1 cellular context compared by ENCODE assay signal in the genomic region with DNA sequence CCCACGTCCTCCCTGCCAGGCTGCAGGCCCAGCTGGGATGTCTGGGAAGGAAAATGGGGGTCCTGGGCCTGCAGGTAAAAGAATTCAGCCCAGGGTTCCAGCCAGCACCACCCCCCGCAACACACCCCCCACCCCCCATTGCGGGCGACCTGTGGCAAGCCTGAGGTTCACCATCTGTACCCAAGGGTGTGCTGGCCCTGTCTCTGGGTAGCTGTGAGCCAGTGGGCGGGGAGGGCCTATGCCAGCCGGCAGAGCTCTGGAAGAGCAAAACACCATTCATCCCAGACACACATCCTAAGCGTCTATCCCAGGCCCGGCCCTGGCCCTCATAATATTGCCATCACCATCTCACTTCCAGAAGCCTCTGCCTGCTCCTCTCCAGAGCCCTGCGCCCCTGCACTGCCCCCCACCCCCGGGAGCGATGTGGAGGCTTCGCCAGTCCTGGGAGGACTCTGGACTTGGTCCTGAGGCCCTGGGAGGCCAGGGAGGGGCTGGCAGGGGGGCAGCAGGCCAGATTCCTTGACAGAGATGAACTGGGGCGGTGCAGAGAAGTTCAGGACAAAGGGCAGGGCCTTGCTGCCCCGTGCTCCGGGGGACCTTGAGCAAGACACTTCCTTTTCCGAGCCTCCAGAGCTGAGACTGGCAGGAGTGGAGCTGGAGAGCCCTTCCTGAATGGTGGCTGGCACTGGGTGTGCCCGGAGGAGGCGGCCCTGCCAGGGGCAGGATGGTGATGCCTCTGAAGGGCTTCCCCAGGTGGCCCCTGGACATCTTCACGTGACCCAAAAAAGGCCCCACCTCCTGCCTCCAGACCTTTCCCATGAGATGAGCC.
TF ChIP-seq lines count a peak whose summit lies in the region.

No MANE protein-coding gene starts in this region.

TF ChIP-seq in HepG2, 621 proteins besides CTCF, POLR2A, EP300 and RAD21 (continued from another document and continues in another):
- TF ChIP-seq, protein P1, sequence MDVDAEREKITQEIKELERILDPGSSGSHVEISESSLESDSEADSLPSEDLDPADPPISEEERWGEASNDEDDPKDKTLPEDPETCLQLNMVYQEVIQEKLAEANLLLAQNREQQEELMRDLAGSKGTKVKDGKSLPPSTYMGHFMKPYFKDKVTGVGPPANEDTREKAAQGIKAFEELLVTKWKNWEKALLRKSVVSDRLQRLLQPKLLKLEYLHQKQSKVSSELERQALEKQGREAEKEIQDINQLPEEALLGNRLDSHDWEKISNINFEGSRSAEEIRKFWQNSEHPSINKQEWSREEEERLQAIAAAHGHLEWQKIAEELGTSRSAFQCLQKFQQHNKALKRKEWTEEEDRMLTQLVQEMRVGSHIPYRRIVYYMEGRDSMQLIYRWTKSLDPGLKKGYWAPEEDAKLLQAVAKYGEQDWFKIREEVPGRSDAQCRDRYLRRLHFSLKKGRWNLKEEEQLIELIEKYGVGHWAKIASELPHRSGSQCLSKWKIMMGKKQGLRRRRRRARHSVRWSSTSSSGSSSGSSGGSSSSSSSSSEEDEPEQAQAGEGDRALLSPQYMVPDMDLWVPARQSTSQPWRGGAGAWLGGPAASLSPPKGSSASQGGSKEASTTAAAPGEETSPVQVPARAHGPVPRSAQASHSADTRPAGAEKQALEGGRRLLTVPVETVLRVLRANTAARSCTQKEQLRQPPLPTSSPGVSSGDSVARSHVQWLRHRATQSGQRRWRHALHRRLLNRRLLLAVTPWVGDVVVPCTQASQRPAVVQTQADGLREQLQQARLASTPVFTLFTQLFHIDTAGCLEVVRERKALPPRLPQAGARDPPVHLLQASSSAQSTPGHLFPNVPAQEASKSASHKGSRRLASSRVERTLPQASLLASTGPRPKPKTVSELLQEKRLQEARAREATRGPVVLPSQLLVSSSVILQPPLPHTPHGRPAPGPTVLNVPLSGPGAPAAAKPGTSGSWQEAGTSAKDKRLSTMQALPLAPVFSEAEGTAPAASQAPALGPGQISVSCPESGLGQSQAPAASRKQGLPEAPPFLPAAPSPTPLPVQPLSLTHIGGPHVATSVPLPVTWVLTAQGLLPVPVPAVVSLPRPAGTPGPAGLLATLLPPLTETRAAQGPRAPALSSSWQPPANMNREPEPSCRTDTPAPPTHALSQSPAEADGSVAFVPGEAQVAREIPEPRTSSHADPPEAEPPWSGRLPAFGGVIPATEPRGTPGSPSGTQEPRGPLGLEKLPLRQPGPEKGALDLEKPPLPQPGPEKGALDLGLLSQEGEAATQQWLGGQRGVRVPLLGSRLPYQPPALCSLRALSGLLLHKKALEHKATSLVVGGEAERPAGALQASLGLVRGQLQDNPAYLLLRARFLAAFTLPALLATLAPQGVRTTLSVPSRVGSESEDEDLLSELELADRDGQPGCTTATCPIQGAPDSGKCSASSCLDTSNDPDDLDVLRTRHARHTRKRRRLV (CRISPR knock-in tag; IDR thresholded peaks at IDR 0.05), result peak; percentile 83; the same call in 1 of the 2 replicates
- TF ChIP-seq ZNF879 (CRISPR knock-in tag; IDR thresholded peaks at IDR 0.05) (peak; percentile 86), ZFX (CRISPR knock-in tag; IDR thresholded peaks at IDR 0.05; ENCODE audit: low read depth) (peak; percentile 90), ZBTB38 (CRISPR knock-in tag; IDR thresholded peaks at IDR 0.05) (peak; percentile 51; the same call in 1 of the 2 replicates), HNRNPLL (IDR thresholded peaks at IDR 0.05; ENCODE audit: low read depth, low read length, poor library complexity, severe bottlenecking) (peak; percentile 27), ZNF33B (CRISPR knock-in tag; IDR thresholded peaks at IDR 0.05) (peak; percentile 15; the same call in 1 of the 2 replicates), KLF12 (CRISPR knock-in tag; IDR thresholded peaks at IDR 0.05; ENCODE audit: borderline replicate concordance) (peak; percentile 81; the same call in 1 of the 2 replicates), ZNF660 (CRISPR knock-in tag; IDR thresholded peaks at IDR 0.05; ENCODE audit: borderline replicate concordance, low read depth) (no peak; the same call in 1 of the 2 replicates), ZFP36L1 (CRISPR knock-in tag; IDR thresholded peaks at IDR 0.05) (no peak), ZNF10 (CRISPR knock-in tag; IDR thresholded peaks at IDR 0.05; ENCODE audit: borderline replicate concordance, low read depth) (0 out of 2 replicates have a peak, but pooled peaks have one; percentile 42), KDM6A (CRISPR knock-in tag; IDR thresholded peaks at IDR 0.05; ENCODE audit: low read depth) (peak; percentile 98), ZNF713 (CRISPR knock-in tag; IDR thresholded peaks at IDR 0.05) (no peak), KAT8 (CRISPR knock-in tag; IDR thresholded peaks at IDR 0.05) (peak; percentile 58; the same call in 1 of the 2 replicates), NFYB (CRISPR knock-in tag; IDR thresholded peaks at IDR 0.05) (no peak), ZNF614 (CRISPR knock-in tag; IDR thresholded peaks at IDR 0.05; ENCODE audit: borderline replicate concordance) (0 out of 2 replicates have a peak, but pooled peaks have one; percentile 47), ZNF556 (CRISPR knock-in tag; IDR thresholded peaks at IDR 0.05; ENCODE audit: borderline replicate concordance) (peak; percentile 66; the same call in 1 of the 2 replicates), KLF11 (CRISPR knock-in tag; IDR thresholded peaks at IDR 0.05) (0 out of 2 replicates have a peak, but pooled peaks have one; percentile 49), SP1 (IDR thresholded peaks at IDR 0.05) (no peak), SP1 (CRISPR knock-in tag; IDR thresholded peaks at IDR 0.05) (0 out of 2 replicates have a peak, but pooled peaks have one; percentile 40), ZBTB1 (CRISPR knock-in tag; IDR thresholded peaks at IDR 0.05; ENCODE audit: borderline replicate concordance) (no peak), ZNF17 (CRISPR knock-in tag; IDR thresholded peaks at IDR 0.05) (no peak), ZMYM3 (CRISPR knock-in tag; IDR thresholded peaks at IDR 0.05) (no peak; the same call in 1 of the 2 replicates), FOXJ3 (CRISPR knock-in tag; IDR thresholded peaks at IDR 0.05; ENCODE audit: borderline replicate concordance) (peak; percentile 68; the same call in 1 of the 2 replicates), HNF4G (IDR thresholded peaks at IDR 0.05; ENCODE audit: borderline replicate concordance, low read depth, low read length) (peak; percentile 99), HNF4G (CRISPR knock-in tag; IDR thresholded peaks at IDR 0.05; ENCODE audit: borderline replicate concordance, low read depth) (peak; percentile 97), SP5 (CRISPR knock-in tag; IDR thresholded peaks at IDR 0.05; ENCODE audit: borderline replicate concordance, low read depth) (peak; percentile 96), NFKBIZ (CRISPR knock-in tag; IDR thresholded peaks at IDR 0.05) (0 out of 2 replicates have a peak, but pooled peaks have one; percentile 36), FOXO1 (CRISPR knock-in tag; IDR thresholded peaks at IDR 0.05) (no peak), FOXA1 (IDR thresholded peaks at IDR 0.05) (no peak), FOXA1 (CRISPR knock-in tag; IDR thresholded peaks at IDR 0.05) (0 out of 2 replicates have a peak, but pooled peaks have one; percentile 20), ISL2 (CRISPR knock-in tag; IDR thresholded peaks at IDR 0.05) (peak; percentile 81), TEAD3 (CRISPR knock-in tag; optimal IDR thresholded peaks at IDR 0.05; ENCODE audit: borderline replicate concordance) (peak; percentile 77)
- TF ChIP-seq, protein P2, sequence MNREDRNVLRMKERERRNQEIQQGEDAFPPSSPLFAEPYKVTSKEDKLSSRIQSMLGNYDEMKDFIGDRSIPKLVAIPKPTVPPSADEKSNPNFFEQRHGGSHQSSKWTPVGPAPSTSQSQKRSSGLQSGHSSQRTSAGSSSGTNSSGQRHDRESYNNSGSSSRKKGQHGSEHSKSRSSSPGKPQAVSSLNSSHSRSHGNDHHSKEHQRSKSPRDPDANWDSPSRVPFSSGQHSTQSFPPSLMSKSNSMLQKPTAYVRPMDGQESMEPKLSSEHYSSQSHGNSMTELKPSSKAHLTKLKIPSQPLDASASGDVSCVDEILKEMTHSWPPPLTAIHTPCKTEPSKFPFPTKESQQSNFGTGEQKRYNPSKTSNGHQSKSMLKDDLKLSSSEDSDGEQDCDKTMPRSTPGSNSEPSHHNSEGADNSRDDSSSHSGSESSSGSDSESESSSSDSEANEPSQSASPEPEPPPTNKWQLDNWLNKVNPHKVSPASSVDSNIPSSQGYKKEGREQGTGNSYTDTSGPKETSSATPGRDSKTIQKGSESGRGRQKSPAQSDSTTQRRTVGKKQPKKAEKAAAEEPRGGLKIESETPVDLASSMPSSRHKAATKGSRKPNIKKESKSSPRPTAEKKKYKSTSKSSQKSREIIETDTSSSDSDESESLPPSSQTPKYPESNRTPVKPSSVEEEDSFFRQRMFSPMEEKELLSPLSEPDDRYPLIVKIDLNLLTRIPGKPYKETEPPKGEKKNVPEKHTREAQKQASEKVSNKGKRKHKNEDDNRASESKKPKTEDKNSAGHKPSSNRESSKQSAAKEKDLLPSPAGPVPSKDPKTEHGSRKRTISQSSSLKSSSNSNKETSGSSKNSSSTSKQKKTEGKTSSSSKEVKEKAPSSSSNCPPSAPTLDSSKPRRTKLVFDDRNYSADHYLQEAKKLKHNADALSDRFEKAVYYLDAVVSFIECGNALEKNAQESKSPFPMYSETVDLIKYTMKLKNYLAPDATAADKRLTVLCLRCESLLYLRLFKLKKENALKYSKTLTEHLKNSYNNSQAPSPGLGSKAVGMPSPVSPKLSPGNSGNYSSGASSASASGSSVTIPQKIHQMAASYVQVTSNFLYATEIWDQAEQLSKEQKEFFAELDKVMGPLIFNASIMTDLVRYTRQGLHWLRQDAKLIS (CRISPR knock-in tag; IDR thresholded peaks at IDR 0.05), result no peak
- TF ChIP-seq, protein P3, sequence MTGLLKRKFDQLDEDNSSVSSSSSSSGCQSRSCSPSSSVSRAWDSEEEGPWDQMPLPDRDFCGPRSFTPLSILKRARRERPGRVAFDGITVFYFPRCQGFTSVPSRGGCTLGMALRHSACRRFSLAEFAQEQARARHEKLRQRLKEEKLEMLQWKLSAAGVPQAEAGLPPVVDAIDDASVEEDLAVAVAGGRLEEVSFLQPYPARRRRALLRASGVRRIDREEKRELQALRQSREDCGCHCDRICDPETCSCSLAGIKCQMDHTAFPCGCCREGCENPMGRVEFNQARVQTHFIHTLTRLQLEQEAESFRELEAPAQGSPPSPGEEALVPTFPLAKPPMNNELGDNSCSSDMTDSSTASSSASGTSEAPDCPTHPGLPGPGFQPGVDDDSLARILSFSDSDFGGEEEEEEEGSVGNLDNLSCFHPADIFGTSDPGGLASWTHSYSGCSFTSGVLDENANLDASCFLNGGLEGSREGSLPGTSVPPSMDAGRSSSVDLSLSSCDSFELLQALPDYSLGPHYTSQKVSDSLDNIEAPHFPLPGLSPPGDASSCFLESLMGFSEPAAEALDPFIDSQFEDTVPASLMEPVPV (CRISPR knock-in tag; IDR thresholded peaks at IDR 0.05), result peak; percentile 66; the same call in 1 of the 2 replicates
- TF ChIP-seq, protein P4, sequence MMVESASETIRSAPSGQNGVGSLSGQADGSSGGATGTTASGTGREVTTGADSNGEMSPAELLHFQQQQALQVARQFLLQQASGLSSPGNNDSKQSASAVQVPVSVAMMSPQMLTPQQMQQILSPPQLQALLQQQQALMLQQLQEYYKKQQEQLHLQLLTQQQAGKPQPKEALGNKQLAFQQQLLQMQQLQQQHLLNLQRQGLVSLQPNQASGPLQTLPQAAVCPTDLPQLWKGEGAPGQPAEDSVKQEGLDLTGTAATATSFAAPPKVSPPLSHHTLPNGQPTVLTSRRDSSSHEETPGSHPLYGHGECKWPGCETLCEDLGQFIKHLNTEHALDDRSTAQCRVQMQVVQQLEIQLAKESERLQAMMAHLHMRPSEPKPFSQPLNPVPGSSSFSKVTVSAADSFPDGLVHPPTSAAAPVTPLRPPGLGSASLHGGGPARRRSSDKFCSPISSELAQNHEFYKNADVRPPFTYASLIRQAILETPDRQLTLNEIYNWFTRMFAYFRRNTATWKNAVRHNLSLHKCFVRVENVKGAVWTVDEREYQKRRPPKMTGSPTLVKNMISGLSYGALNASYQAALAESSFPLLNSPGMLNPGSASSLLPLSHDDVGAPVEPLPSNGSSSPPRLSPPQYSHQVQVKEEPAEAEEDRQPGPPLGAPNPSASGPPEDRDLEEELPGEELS (CRISPR knock-in tag; IDR thresholded peaks at IDR 0.05), result peak; percentile 86
- TF ChIP-seq, protein P5, sequence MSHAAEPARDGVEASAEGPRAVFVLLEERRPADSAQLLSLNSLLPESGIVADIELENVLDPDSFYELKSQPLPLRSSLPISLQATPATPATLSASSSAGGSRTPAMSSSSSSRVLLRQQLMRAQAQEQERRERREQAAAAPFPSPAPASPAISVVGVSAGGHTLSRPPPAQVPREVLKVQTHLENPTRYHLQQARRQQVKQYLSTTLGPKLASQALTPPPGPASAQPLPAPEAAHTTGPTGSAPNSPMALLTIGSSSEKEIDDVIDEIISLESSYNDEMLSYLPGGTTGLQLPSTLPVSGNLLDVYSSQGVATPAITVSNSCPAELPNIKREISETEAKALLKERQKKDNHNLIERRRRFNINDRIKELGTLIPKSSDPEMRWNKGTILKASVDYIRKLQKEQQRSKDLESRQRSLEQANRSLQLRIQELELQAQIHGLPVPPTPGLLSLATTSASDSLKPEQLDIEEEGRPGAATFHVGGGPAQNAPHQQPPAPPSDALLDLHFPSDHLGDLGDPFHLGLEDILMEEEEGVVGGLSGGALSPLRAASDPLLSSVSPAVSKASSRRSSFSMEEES (CRISPR knock-in tag; IDR thresholded peaks at IDR 0.05), result 0 out of 2 replicates have a peak, but pooled peaks have one; percentile 46
- TF ChIP-seq, protein P6, sequence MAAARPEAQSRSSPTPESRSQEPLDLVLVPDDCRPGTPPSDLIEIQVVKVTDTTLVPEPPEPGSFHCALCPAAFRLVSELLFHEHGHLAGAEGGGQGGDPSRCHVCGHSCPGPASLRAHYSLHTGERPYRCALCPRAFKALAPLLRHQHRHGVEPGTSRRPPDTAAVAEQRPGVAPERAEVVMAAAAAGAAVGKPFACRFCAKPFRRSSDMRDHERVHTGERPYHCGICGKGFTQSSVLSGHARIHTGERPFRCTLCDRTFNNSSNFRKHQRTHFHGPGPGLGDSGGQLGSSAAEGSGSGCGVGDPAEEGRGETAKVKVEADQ (CRISPR knock-in tag; IDR thresholded peaks at IDR 0.05; ENCODE audit: borderline replicate concordance), result no peak; the same call in 1 of the 2 replicates
- TF ChIP-seq, protein P7, sequence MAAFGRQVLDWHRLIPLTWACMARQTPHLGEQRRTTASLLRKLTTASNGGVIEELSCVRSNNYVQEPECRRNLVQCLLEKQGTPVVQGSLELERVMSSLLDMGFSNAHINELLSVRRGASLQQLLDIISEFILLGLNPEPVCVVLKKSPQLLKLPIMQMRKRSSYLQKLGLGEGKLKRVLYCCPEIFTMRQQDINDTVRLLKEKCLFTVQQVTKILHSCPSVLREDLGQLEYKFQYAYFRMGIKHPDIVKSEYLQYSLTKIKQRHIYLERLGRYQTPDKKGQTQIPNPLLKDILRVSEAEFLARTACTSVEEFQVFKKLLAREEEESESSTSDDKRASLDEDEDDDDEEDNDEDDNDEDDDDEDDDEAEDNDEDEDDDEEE (CRISPR knock-in tag; IDR thresholded peaks at IDR 0.05), result no peak
- TF ChIP-seq, protein P8, sequence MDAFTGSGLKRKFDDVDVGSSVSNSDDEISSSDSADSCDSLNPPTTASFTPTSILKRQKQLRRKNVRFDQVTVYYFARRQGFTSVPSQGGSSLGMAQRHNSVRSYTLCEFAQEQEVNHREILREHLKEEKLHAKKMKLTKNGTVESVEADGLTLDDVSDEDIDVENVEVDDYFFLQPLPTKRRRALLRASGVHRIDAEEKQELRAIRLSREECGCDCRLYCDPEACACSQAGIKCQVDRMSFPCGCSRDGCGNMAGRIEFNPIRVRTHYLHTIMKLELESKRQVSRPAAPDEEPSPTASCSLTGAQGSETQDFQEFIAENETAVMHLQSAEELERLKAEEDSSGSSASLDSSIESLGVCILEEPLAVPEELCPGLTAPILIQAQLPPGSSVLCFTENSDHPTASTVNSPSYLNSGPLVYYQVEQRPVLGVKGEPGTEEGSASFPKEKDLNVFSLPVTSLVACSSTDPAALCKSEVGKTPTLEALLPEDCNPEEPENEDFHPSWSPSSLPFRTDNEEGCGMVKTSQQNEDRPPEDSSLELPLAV (CRISPR knock-in tag; conservative IDR thresholded peaks at IDR 0.05; ENCODE audit: low read depth), result no peak
